Comparison of ENCODE assay signal across 8 cellular contexts in the genomic region with DNA sequence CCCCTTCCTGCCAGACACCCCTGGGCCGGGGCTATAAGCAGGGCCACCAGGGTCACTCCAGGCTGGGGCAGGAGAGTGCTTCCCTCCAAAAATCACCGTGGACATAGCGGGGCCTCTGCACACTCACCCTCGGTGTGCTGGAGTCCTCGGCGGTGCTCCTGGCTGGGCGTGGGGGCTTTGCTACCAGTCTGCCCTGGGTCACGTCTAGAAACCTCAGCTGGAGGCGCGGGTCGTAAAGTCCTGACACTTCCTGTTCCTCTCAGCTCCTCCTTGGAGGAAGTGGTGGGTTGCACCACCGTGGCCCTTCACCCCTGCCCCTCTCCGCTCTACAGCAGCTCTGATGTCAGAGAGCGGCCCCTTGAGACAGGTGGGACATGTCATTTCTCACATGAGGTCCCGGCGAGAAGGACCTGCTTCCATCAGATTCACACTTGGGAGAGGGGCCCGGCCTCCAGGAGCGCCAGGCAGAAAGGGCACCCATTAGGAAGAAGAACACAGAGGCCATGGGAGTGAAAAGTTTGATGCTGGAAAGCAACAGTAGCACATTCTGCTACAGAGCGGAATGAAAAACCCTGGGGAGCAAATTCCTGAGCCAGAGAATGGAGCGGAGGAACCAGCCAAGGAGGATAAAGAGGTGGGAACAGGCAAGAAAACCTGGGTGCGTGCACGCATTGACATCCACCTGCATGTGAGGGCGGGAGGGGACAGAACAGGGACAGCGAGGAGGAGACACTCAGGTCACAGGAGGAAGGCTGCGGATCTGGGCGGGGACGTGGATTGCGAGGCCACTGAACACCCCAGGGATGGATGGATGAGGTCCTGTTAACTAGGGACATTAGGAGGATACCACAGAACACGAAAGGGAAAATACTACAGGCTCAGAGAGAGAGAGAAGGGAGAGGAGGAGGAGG. TPM values are rescaled to one million over a fixed set of nuclear protein-coding genes. Genes with fewer than 3 reads are reported as not detected.
A peak's percentile ranks its signal among the peaks of the same experiment; 100 is the strongest.
DNase-seq lines count a peak whose midpoint lies in the region; ATAC-seq and TF ChIP-seq lines count a peak whose summit lies in the region.

A gene (minus strand): TSS at position 206 of the 911 bp plus-strand sequence. CDS start 10,117 bp downstream, outside the sequence.

- H2AFZ ChIP-seq in GM23338, result peak within 1 kb of the TSS; percentile 86

- H3K4me1 ChIP-seq in GM23338 (ENCODE audit: insufficient read depth) (peaks cover 6% of the 10 kb centered on the region; the same call in 1 of the 2 replicates), colonic mucosa (no peaks in the 10 kb centered on the region)

- peak within 1 kb of the TSS; percentile 96 for H3K27ac Mint-ChIP-seq in CD4-positive, alpha-beta T cell
- no peak within 1 kb of the TSS for H3K27ac Mint-ChIP-seq in GM23338

- H3K27me3 Mint-ChIP-seq in CD4-positive, alpha-beta T cell, result no peaks in the 10 kb centered on the region
- peaks cover 86% of the 10 kb centered on the region for H3K27me3 Mint-ChIP-seq in GM23338 (ENCODE audit: insufficient read depth, low read depth, poor library complexity)

- H3K4me3 Mint-ChIP-seq in CD4-positive, alpha-beta T cell, result peak within 1 kb of the TSS; percentile 96
- peak within 1 kb of the TSS; percentile 56 for H3K4me3 Mint-ChIP-seq in GM23338

- no peaks in the 10 kb centered on the region for H3K27me3 ChIP-seq in CD4-positive, alpha-beta T cell (ENCODE audit: control insufficient read depth, insufficient read depth, low read length)
- H3K27me3 ChIP-seq in GM23338 (ENCODE audit: insufficient read depth) (peaks cover 90% of the 10 kb centered on the region), colonic mucosa (no peaks in the 10 kb centered on the region), H7 (ENCODE audit: control insufficient read depth, insufficient read depth, low read length) (peaks cover 64% of the 10 kb centered on the region)

- peak within 1 kb of the TSS; percentile 73 for H3K27ac ChIP-seq in CD4-positive, alpha-beta T cell (ENCODE audit: low read depth, low read length)
- no peak within 1 kb of the TSS for H3K27ac ChIP-seq in GM23338 (ENCODE audit: low read depth)
- peak within 1 kb of the TSS; percentile 32 for H3K27ac ChIP-seq in colonic mucosa

- H3K36me3 Mint-ChIP-seq in CD4-positive, alpha-beta T cell (ENCODE audit: low read depth), result peaks cover 43% of the 10 kb centered on the region
- no peaks in the 10 kb centered on the region for H3K36me3 Mint-ChIP-seq in GM23338 (ENCODE audit: low read depth)

- 0 out of 2 replicates have a peak, but pooled peaks cover 4% of the 10 kb centered on the region for H3F3A ChIP-seq in GM23338 (replicated peaks; ENCODE audit: low read depth)

- no peaks in the 10 kb centered on the region for H3K79me2 ChIP-seq in GM23338 (replicated peaks; ENCODE audit: insufficient read depth)

- H3K9ac ChIP-seq in colonic mucosa (ENCODE audit: low read depth in 2 of 2, low read length in 2 of 2), result peak within 1 kb of the TSS; percentile 57 to 61

- H3K9me3 Mint-ChIP-seq in CD4-positive, alpha-beta T cell, result no peaks in the 10 kb centered on the region
- no peaks in the 10 kb centered on the region; the same call in 2 of the 3 replicates for H3K9me3 Mint-ChIP-seq in GM23338

- H3K4me3 ChIP-seq in GM23338, result peak within 1 kb of the TSS; percentile 48
- H3K4me3 ChIP-seq in colonic mucosa, result peak within 1 kb of the TSS; percentile 37
- H3K4me3 ChIP-seq in H7 (ENCODE audit: insufficient read depth, low read depth, low read length), result no peak within 1 kb of the TSS; the same call in 1 of the 2 replicates

- CTCF ChIA-PET in CD4-positive, alpha-beta T cell (lab: Charles Lee), result no interaction called here

- H3K4me1 Mint-ChIP-seq in CD4-positive, alpha-beta T cell (ENCODE audit: low read depth), result peaks cover 82% of the 10 kb centered on the region
- peaks cover 12% of the 10 kb centered on the region for H3K4me1 Mint-ChIP-seq in GM23338

- H3K9me3 ChIP-seq in CD4-positive, alpha-beta T cell (ENCODE audit: control insufficient read depth, low read length), result no peaks in the 10 kb centered on the region
- no peaks in the 10 kb centered on the region for H3K9me3 ChIP-seq in colonic mucosa

- ATAC-seq in CD4-positive, alpha-beta T cell (ENCODE audit: poor library complexity), result peak; percentile 45
- ATAC-seq in GM23338 (peak; percentile 12), omental fat pad (ENCODE audit: low FRiP score) (no peak), GM18498 (IDR thresholded peaks at IDR 0.05; ENCODE audit: unreplicated experiment) (no peak)

- H3K36me3 ChIP-seq in GM23338 (ENCODE audit: insufficient read depth) (no peaks in the 10 kb centered on the region), colonic mucosa (no peaks in the 10 kb centered on the region), H7 (replicated peaks; ENCODE audit: control insufficient read depth, insufficient read depth, low read length) (no peaks in the 10 kb centered on the region)

- DNase-seq in CD4-positive, alpha-beta T cell, result peak in 8 of 10 experiments; percentile 29 to 56 (median 45)
- DNase-seq in GM23338 (ENCODE audit: low spot score) (peak; percentile 36), SKM-1 treated with dmso at 0.1 percent for 144 hours (lab: John Stamatoyannopoulos, UW; ENCODE audit: unreplicated experiment) (peak; percentile 96), colonic mucosa (no peak), omental fat pad (ENCODE audit: low spot score) (no peak), NCI-H1417 treated with DMSO at 0.1 percent for 48 hours (lab: John Stamatoyannopoulos, UW) (no peak), H7 (no peak)

- H3K9me2 ChIP-seq in GM23338 (ENCODE audit: insufficient read depth), result no peaks in the 10 kb centered on the region

- intact Hi-C loops in CD4-positive, alpha-beta T cell (cut with DNase I, micrococcal nuclease), result no loop called here
- intact Hi-C loops in colonic mucosa (cut with DNase I), result no loop called here

- H4K20me1 ChIP-seq in GM23338 (replicated peaks; ENCODE audit: insufficient read depth), result no peaks in the 10 kb centered on the region

- no peak for TF ChIP-seq CTCF in CD4-positive, alpha-beta T cell (IDR thresholded peaks at IDR 0.05)
- TF ChIP-seq CTCF in GM23338 (conservative IDR thresholded peaks at IDR 0.05; ENCODE audit: low read depth in 2 of 2) (no peak), colonic mucosa (IDR thresholded peaks at IDR 0.05) (no peak), omental fat pad (IDR thresholded peaks at IDR 0.05) (no peak)

- H3K4me2 ChIP-seq in GM23338, result peak within 1 kb of the TSS; percentile 75

- POLR2A ChIA-PET in CD4-positive, alpha-beta T cell (lab: Charles Lee), result interaction anchor here (0.7 to 2.1 kb wide), 7 partner anchors 8 to 120 kb away, joined by 4 to 14 read pairs (median 6); a partner anchor contains a TSS

TF ChIP-seq in GM23338, 12 proteins besides CTCF, POLR2A, EP300 and RAD21 (continues in another document):
- peak; percentile 47 for TF ChIP-seq EZH2 (IDR thresholded peaks at IDR 0.05; ENCODE audit: low read depth, unreplicated experiment)
- TF ChIP-seq, protein P1, sequence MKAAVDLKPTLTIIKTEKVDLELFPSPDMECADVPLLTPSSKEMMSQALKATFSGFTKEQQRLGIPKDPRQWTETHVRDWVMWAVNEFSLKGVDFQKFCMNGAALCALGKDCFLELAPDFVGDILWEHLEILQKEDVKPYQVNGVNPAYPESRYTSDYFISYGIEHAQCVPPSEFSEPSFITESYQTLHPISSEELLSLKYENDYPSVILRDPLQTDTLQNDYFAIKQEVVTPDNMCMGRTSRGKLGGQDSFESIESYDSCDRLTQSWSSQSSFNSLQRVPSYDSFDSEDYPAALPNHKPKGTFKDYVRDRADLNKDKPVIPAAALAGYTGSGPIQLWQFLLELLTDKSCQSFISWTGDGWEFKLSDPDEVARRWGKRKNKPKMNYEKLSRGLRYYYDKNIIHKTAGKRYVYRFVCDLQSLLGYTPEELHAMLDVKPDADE (IDR thresholded peaks at IDR 0.05), result no peak

RNA-seq across cellular contexts. Expression of the gene that starts here (rescaled TPM):
- 100 to 1,000 TPM; 283 to 284 TPM for total RNA-seq in CD4-positive, alpha-beta T cell
- total RNA-seq in GM23338 (2014; rRNA removed; shearing (Covaris generic)), result 0.63 TPM in 1 of 2 replicates, not detected in the other
- 0.40 and 0.44 TPM in 2 replicates for polyA plus RNA-seq in GM23338 (2016; fragmentation: Nextera tagmentation; extraction: Ambion mirVana)
- total RNA-seq in colonic mucosa (10 to 100 TPM; 13.1 to 27.1 TPM), omental fat pad (100 to 1,000 TPM in 3 of 4 donors, 10 to 100 TPM in 1; 98.5 to 581 (median 217) TPM)
- 1.4 and 2.4 TPM in 2 replicates for total RNA-seq in H7 (2014; rRNA removed; shearing (Covaris generic))

Comparison
In these comparisons a context has a peak if more than half of its experiments do, and no peak if none do; other contexts are left out.
1. Peak in DNase-seq, ATAC-seq, H3K4me3 ChIP-seq and H3K4me2 ChIP-seq in GM23338; RNA of the gene not detected or under 1 TPM.
2. DNase-seq: peak in CD4-positive, alpha-beta T cell (8 of 10) and SKM-1 treated with dmso at 0.1 percent for 144 hours (single experiment); none in colonic mucosa (single experiment), omental fat pad (single experiment), NCI-H1417 treated with DMSO at 0.1 percent for 48 hours (single experiment) and H7 (single experiment).